12 cellular contexts compared by ENCODE assay signal in genomic region chr17:57368637-57369336, GRCh38.
A peak's percentile ranks its signal among the peaks of the same experiment; 100 is the strongest.
DNase-seq lines count a peak whose midpoint lies in the region; ATAC-seq, FAIRE-seq and TF ChIP-seq lines count a peak whose summit lies in the region.
"Had no signal": no experiment of that assay in that cellular context is flagged by ENCODE, and none has a peak within 500 bp of the region (broad histone marks: within the 10 kb centered on the region; RNA-seq: fewer than 3 reads in every experiment).

No MANE protein-coding gene starts in this region.

- no peaks in the 10 kb centered on the region for H3K36me3 ChIP-seq in PC-9 (ENCODE audit: low read depth)
- H3K36me3 ChIP-seq in kidney (ENCODE audit: control insufficient read depth in 1 of 2, insufficient read depth in 2 of 2, low read length in 2 of 2), result no peaks in the 10 kb centered on the region

- peak; percentile 34 for TF ChIP-seq CTCF in GM12872 (IDR thresholded peaks at IDR 0.05; ENCODE audit: insufficient read depth, low read depth, low read length)
- no peak for TF ChIP-seq CTCF in PC-9 (conservative IDR thresholded peaks at IDR 0.05)
- TF ChIP-seq CTCF in kidney (IDR thresholded peaks at IDR 0.05; ENCODE audit: borderline replicate concordance, extremely low read depth, insufficient read depth), result no peak

- H3K27ac Mint-ChIP-seq in naive thymus-derived CD8-positive, alpha-beta T cell, result peak overlapping the region in 4 of 10 donors; percentile 5 to 70 (median 52)

- peaks cover 55% of the 10 kb centered on the region for H3K4me1 ChIP-seq in PC-9 (replicated peaks; ENCODE audit: insufficient read depth)
- peaks cover 55 to 74% of the 10 kb centered on the region in 2 donors for H3K4me1 ChIP-seq in kidney (ENCODE audit: control insufficient read depth in 1 of 2, insufficient read depth in 1 of 2, low read depth in 1 of 2, low read length in 2 of 2)

- CTCF ChIA-PET in PC-9 (lab: Charles Lee), result interaction anchor here (0.6 kb wide), 1 partner anchor 79 kb away, joined by 8 read pairs; no protein-coding TSS in a partner anchor

- H3K27me3 Mint-ChIP-seq in naive thymus-derived CD8-positive, alpha-beta T cell, result no peaks in the 10 kb centered on the region
- H3K27me3 Mint-ChIP-seq: CD8-positive, alpha-beta memory T cell had no signal

- ATAC-seq in GM21447 (IDR thresholded peaks at IDR 0.05; ENCODE audit: unreplicated experiment), result peak; percentile 34
- ATAC-seq in naive thymus-derived CD8-positive, alpha-beta T cell, result no peak

- H3K9me3 ChIP-seq in PC-9 (ENCODE audit: insufficient read depth, low read depth) (peaks cover 3% of the 10 kb centered on the region), kidney (ENCODE audit: control insufficient read depth in 1 of 2, low read length in 2 of 2) (peaks cover 0 to 4% of the 10 kb centered on the region in 2 donors)

- DNase-seq in PC-9, result peak in 1 of 2 experiments; percentile 47
- no peak for DNase-seq in kidney
- no peak for DNase-seq in naive thymus-derived CD8-positive, alpha-beta T cell
- no peak for DNase-seq in SIG-M5 treated with dmso at 0.1 percent for 504 hours (lab: John Stamatoyannopoulos, UW; ENCODE audit: unreplicated experiment)
- no peak for DNase-seq in NCI-H1694 treated with DMSO at 0.1 percent for 48 hours (lab: John Stamatoyannopoulos, UW)
- DNase-seq in DMS114 treated with DMSO at 0.1 percent for 48 hours (lab: John Stamatoyannopoulos, UW; ENCODE audit: unreplicated experiment), result no peak
- DNase-seq: activated T-cell treated with anti-CD3 and anti-CD28 coated beads for 4 hours; CD8-positive, alpha-beta memory T cell; NCI-H226; small intestine had no signal

- no peak overlapping the region for H2AFZ ChIP-seq in PC-9

- H3K9ac ChIP-seq in kidney (ENCODE audit: low read length in 2 of 2), result peak overlapping the region; percentile 35 to 62

- H3K79me2 ChIP-seq in PC-9 (ENCODE audit: low read depth), result no peaks in the 10 kb centered on the region

- no peaks in the 10 kb centered on the region for H3K9me2 ChIP-seq in PC-9 (ENCODE audit: insufficient read depth)

- no peaks in the 10 kb centered on the region for H4K20me1 ChIP-seq in PC-9 (ENCODE audit: insufficient read depth)

- H3K4me3 Mint-ChIP-seq in naive thymus-derived CD8-positive, alpha-beta T cell, result no peak overlapping the region
- H3K4me3 Mint-ChIP-seq: CD8-positive, alpha-beta memory T cell had no signal

- FAIRE-seq in kidney (lab: Jason Lieb, UNC), result no peak
- FAIRE-seq: small intestine had no signal

- H3K27me3 ChIP-seq in PC-9 (ENCODE audit: insufficient read depth, low read depth), result peaks cover 2% of the 10 kb centered on the region; the same call in 1 of the 2 replicates

- peaks cover 15 to 46% (median 31%) of the 10 kb centered on the region in 4 donors for H3K4me1 Mint-ChIP-seq in naive thymus-derived CD8-positive, alpha-beta T cell

- H3F3A ChIP-seq in PC-9 (ENCODE audit: insufficient read depth, low read depth), result peaks cover 21% of the 10 kb centered on the region

- H3K9me3 Mint-ChIP-seq in naive thymus-derived CD8-positive, alpha-beta T cell, result no peaks in the 10 kb centered on the region
- H3K9me3 Mint-ChIP-seq: CD8-positive, alpha-beta memory T cell had no signal

- no TSS peak for BruUV-seq in PC-9 (replicated peaks; lab: Mats Ljungman, UMichigan)

- peak overlapping the region; percentile 69; the same call in 1 of the 2 replicates for H3K27ac ChIP-seq in PC-9
- peak overlapping the region; percentile 88 to 90 for H3K27ac ChIP-seq in kidney (ENCODE audit: low read depth in 2 of 2, low read length in 2 of 2)

- POLR2A ChIA-PET in PC-9 (lab: Charles Lee; ENCODE audit: unreplicated experiment), result no interaction called here
- POLR2A ChIA-PET in naive thymus-derived CD8-positive, alpha-beta T cell (lab: Charles Lee), result no interaction called here

- H3K36me3 Mint-ChIP-seq in naive thymus-derived CD8-positive, alpha-beta T cell, result peaks cover 0 to 19% (median 8%) of the 10 kb centered on the region in 3 donors

- H3K4me2 ChIP-seq in PC-9, result no peak overlapping the region

- intact Hi-C loops in PC-9 (cut with micrococcal nuclease; ENCODE audit: unreplicated experiment), result no loop called here
- intact Hi-C loops in kidney (cut with DNase I), result no loop called here

- H3K4me3 ChIP-seq in PC-9 (no peak overlapping the region), kidney (ENCODE audit: low read length in 2 of 2) (peak overlapping the region; percentile 12 to 53)
